ENCODE assay signal across 22 cellular contexts in the genomic region with DNA sequence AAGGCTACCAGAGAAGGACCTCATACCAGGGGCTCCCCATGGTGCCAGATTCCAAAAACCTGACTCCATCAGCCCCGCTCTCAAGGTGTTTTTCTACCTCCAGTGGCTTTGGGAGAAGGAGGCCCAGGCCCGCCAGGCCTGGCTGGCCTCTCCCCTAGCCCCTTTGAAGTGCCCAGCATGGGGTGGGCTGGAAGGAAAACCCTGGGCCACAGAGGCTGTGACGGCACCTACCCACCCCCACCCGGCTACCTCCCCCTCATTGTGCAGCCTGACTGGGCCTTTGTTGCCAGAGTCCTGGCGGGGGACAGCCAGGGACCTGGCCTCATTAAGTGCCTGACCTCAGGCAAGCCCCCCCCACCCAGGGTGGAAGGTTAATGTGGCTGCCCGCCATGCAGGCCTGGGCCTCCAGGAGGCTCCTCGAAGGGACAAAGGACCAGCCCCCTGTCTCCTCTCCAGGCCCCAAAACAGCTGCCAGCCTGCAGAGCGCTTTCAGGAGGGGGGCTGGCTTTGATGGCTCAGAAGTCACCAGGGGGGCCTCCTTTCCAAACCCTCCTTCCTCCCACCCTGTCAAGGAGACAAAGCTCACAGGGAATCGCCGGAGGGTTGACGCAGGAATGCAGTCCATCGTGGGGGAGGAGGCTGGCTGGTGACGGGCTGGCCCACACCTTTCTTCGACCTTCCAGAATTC.
DNase-seq lines count a peak whose midpoint lies in the region; ATAC-seq and TF ChIP-seq lines count a peak whose summit lies in the region.
"Had no signal": no experiment of that assay in that cellular context is flagged by ENCODE, and none has a peak within 500 bp of the region (broad histone marks: within the 10 kb centered on the region; RNA-seq: fewer than 3 reads in every experiment).

No MANE protein-coding gene starts in this region.

- H3K9me3 ChIP-seq in iPS-20b (ENCODE audit: insufficient read depth, low read depth, low read length) (no peaks in the 10 kb centered on the region), tibial nerve (no peaks in the 10 kb centered on the region)
- H3K9me3 ChIP-seq: gastrocnemius medialis, prostate gland had no signal

- DNase-seq in NCI-H2227 (lab: John Stamatoyannopoulos, UW; ENCODE audit: unreplicated experiment) (peak; percentile 30), NCI-H2227 treated with DMSO at 0.1 percent for 48 hours (lab: John Stamatoyannopoulos, UW) (no peak), WTC11 (ENCODE audit: low spot score) (peak; percentile 64), retina (peak; percentile 83), tibial nerve (ENCODE audit: low spot score in 2 of 2) (no peak), dermis blood vessel endothelial cell (no peak)
- no peak for DNase-seq in activated T-cell treated with anti-CD3 and anti-CD28 coated beads, Interleukin-2, amount 50 U/mL, for 72 hours
- DNase-seq: activated CD4-positive, alpha-beta T cell treated with anti-CD3 and anti-CD28 coated beads, Interleukin-2, amount 50 U/mL, for 4 hours; activated naive CD4-positive, alpha-beta T cell treated with anti-CD3 and anti-CD28 coated beads for 36 hours; aorta; cortex of kidney; DMS53; gastrocnemius medialis; GM23248; immature natural killer cell; naive thymus-derived CD4-positive, alpha-beta T cell; NCI-H2081; NCI-H524; stimulated activated CD8-positive, alpha-beta memory T cell treated with anti-CD3 and anti-CD28 coated beads, Interleukin-4, amount 100 ng/mL, for 48 hours had no signal

- POLR2A ChIA-PET in WTC11 (lab: Charles Lee), result no interaction called here

- no peak for TF ChIP-seq EP300 in tibial nerve (IDR thresholded peaks at IDR 0.05)

- H3K9me3 Mint-ChIP-seq in WTC11, result no peaks in the 10 kb centered on the region
- no peaks in the 10 kb centered on the region for H3K9me3 Mint-ChIP-seq in activated T-cell treated with anti-CD3 and anti-CD28 coated beads, Interleukin-2, amount 50 U/mL, for 72 hours
- H3K9me3 Mint-ChIP-seq: activated naive CD4-positive, alpha-beta T cell treated with anti-CD3 and anti-CD28 coated beads for 36 hours; IgD-negative memory B cell; immature natural killer cell had no signal

- H3K27ac Mint-ChIP-seq in WTC11, result peak overlapping the region; percentile 96
- H3K27ac Mint-ChIP-seq in activated T-cell treated with anti-CD3 and anti-CD28 coated beads, Interleukin-2, amount 50 U/mL, for 72 hours, result no peak overlapping the region
- H3K27ac Mint-ChIP-seq: activated naive CD4-positive, alpha-beta T cell treated with anti-CD3 and anti-CD28 coated beads for 36 hours; IgD-negative memory B cell; immature natural killer cell; naive thymus-derived CD4-positive, alpha-beta T cell had no signal

- TF ChIP-seq POLR2A in tibial nerve (IDR thresholded peaks at IDR 0.05), result no peak

- 60 to 63% methylated on average over 7 to 13 of the region's 14 CpGs for WGBS in tibial nerve, 2 donors

- H3K27me3 ChIP-seq in iPS-20b (ENCODE audit: insufficient read depth, low read length) (no peaks in the 10 kb centered on the region), tibial nerve (no peaks in the 10 kb centered on the region)
- H3K27me3 ChIP-seq: gastrocnemius medialis had no signal

- H3K27ac ChIP-seq in iPS-20b (ENCODE audit: low read length) (peak overlapping the region; percentile 92), tibial nerve (no peak overlapping the region)
- H3K27ac ChIP-seq: gastrocnemius medialis, GM23248, prostate gland had no signal

- ATAC-seq in WTC11, result peak; percentile 22
- no peak for ATAC-seq in activated T-cell treated with anti-CD3 and anti-CD28 coated beads, Interleukin-2, amount 50 U/mL, for 72 hours (replicated peaks in 1 of 2)
- ATAC-seq: gastrocnemius medialis; naive thymus-derived CD4-positive, alpha-beta T cell had no signal

- H3K4me3 ChIP-seq in iPS-20b (ENCODE audit: low read length) (peak overlapping the region; percentile 44; the same call in 1 of the 2 replicates), tibial nerve (no peak overlapping the region)
- H3K4me3 ChIP-seq: gastrocnemius medialis, GM23248, prostate gland had no signal

- TF ChIP-seq CTCF in WTC11 (IDR thresholded peaks at IDR 0.05), result no peak
- TF ChIP-seq CTCF in tibial nerve (IDR thresholded peaks at IDR 0.05), result no peak

- no peaks in the 10 kb centered on the region for H3K36me3 Mint-ChIP-seq in WTC11
- H3K36me3 Mint-ChIP-seq in activated T-cell treated with anti-CD3 and anti-CD28 coated beads, Interleukin-2, amount 50 U/mL, for 72 hours (ENCODE audit: insufficient read depth in 2 of 2), result no peaks in the 10 kb centered on the region
- H3K36me3 Mint-ChIP-seq: IgD-negative memory B cell; immature natural killer cell; naive thymus-derived CD4-positive, alpha-beta T cell had no signal

- no peaks in the 10 kb centered on the region for H3K27me3 Mint-ChIP-seq in WTC11 (ENCODE audit: low read depth)
- peaks cover 16% of the 10 kb centered on the region for H3K27me3 Mint-ChIP-seq in activated T-cell treated with anti-CD3 and anti-CD28 coated beads, Interleukin-2, amount 50 U/mL, for 72 hours (ENCODE audit: low read depth)

- H3K4me3 Mint-ChIP-seq in WTC11, result no peak overlapping the region
- no peak overlapping the region for H3K4me3 Mint-ChIP-seq in activated T-cell treated with anti-CD3 and anti-CD28 coated beads, Interleukin-2, amount 50 U/mL, for 72 hours
- H3K4me3 Mint-ChIP-seq: activated naive CD4-positive, alpha-beta T cell treated with anti-CD3 and anti-CD28 coated beads for 36 hours; IgD-negative memory B cell; immature natural killer cell; naive thymus-derived CD4-positive, alpha-beta T cell had no signal

- H3K4me1 ChIP-seq in iPS-20b (ENCODE audit: insufficient read depth, low read length) (peaks cover 62% of the 10 kb centered on the region), tibial nerve (peaks cover 0 to 35% (median 11%) of the 10 kb centered on the region in 4 donors)
- H3K4me1 ChIP-seq: prostate gland had no signal

- H3K4me1 Mint-ChIP-seq in WTC11, result peaks cover 67% of the 10 kb centered on the region
- no peaks in the 10 kb centered on the region for H3K4me1 Mint-ChIP-seq in activated T-cell treated with anti-CD3 and anti-CD28 coated beads, Interleukin-2, amount 50 U/mL, for 72 hours (ENCODE audit: low read depth)
- H3K4me1 Mint-ChIP-seq: immature natural killer cell had no signal

- peak overlapping the region; percentile 56 for H3K9ac ChIP-seq in iPS-20b (ENCODE audit: low read depth, low read length)
- H3K9ac ChIP-seq: GM23248 had no signal

- CTCF ChIA-PET in WTC11 (lab: Charles Lee), result interaction anchor here (0.6 to 2.0 kb wide), 5 partner anchors 9 to 233 kb away, joined by 3 to 6 read pairs (median 3); no protein-coding TSS in a partner anchor

- H3K36me3 ChIP-seq in iPS-20b (ENCODE audit: insufficient read depth, low read depth, low read length), result no peaks in the 10 kb centered on the region
- H3K36me3 ChIP-seq in tibial nerve, result no peaks in the 10 kb centered on the region
- H3K36me3 ChIP-seq: gastrocnemius medialis, prostate gland had no signal

TF ChIP-seq in WTC11, 78 proteins besides CTCF, POLR2A, EP300 and RAD21 (continues in another document):
- TF ChIP-seq E2F5 (CRISPR knock-in tag; IDR thresholded peaks at IDR 0.05) (no peak), RORB (CRISPR knock-in tag; IDR thresholded peaks at IDR 0.05) (no peak), EMX1 (CRISPR knock-in tag; IDR thresholded peaks at IDR 0.05) (no peak), USF2 (CRISPR knock-in tag; IDR thresholded peaks at IDR 0.05) (0 out of 2 replicates have a peak, but pooled peaks have one; percentile 4), ZNF423 (CRISPR knock-in tag; IDR thresholded peaks at IDR 0.05) (peak; percentile 95), TEAD1 (CRISPR knock-in tag; IDR thresholded peaks at IDR 0.05) (0 out of 2 replicates have a peak, but pooled peaks have one; percentile 48), MYBL2 (CRISPR knock-in tag; IDR thresholded peaks at IDR 0.05) (0 out of 2 replicates have a peak, but pooled peaks have one; percentile 31), FOXP4 (CRISPR knock-in tag; IDR thresholded peaks at IDR 0.05) (0 out of 2 replicates have a peak, but pooled peaks have one; percentile 34), FOXP1 (CRISPR knock-in tag; IDR thresholded peaks at IDR 0.05; ENCODE audit: borderline replicate concordance) (peak; percentile 49; the same call in 1 of the 2 replicates)
- TF ChIP-seq, protein P1, sequence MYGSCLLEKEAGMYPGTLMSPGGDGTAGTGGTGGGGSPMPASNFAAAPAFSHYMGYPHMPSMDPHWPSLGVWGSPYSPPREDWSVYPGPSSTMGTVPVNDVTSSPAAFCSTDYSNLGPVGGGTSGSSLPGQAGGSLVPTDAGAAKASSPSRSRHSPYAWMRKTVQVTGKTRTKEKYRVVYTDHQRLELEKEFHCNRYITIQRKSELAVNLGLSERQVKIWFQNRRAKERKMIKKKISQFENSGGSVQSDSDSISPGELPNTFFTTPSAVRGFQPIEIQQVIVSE (CRISPR knock-in tag; IDR thresholded peaks at IDR 0.05; ENCODE audit: borderline replicate concordance), result no peak

Comparison
In these comparisons a context has a peak if more than half of its experiments do, and no peak if none do; other contexts are left out.
1. DNase-seq: peak in NCI-H2227 (single experiment), WTC11 (single experiment) and retina (single experiment); none in NCI-H2227 treated with DMSO at 0.1 percent for 48 hours (single experiment), tibial nerve (0 of 2), dermis blood vessel endothelial cell (single experiment) and activated T-cell treated with anti-CD3 and anti-CD28 coated beads, Interleukin-2, amount 50 U/mL, for 72 hours (0 of 2).